22 cellular contexts compared by ENCODE assay signal in genomic region chr19:10491472-10492047, GRCh38. TPM values are rescaled to one million over a fixed set of nuclear protein-coding genes. Genes with fewer than 3 reads are reported as not detected.
DNase-seq lines count a peak whose midpoint lies in the region; ATAC-seq, FAIRE-seq and TF ChIP-seq lines count a peak whose summit lies in the region.
"Had no signal": no experiment of that assay in that cellular context is flagged by ENCODE, and none has a peak within 500 bp of the region (broad histone marks: within the 10 kb centered on the region; RNA-seq: fewer than 3 reads in every experiment).

No MANE protein-coding gene starts in this region.

- WGBS in thymus: 98% methylated on average over 43 of the region's 43 CpGs
- 97% methylated on average over 43 of the region's 43 CpGs for WGBS in mesenchymal stem cell

- H3K4ac ChIP-seq in mesenchymal stem cell (ENCODE audit: low read depth in 1 of 2, low read length in 2 of 2): no peak overlapping the region

- no peak overlapping the region for H2AFZ ChIP-seq in mesenchymal stem cell (ENCODE audit: low read depth, low read length)

- H3K36me3 Mint-ChIP-seq in Caco-2 (ENCODE audit: insufficient read depth, unreplicated experiment) (peaks cover 86% of the 10 kb centered on the region), WTC11 (peaks cover 46% of the 10 kb centered on the region)
- H3K36me3 Mint-ChIP-seq in activated T-helper 2 cell treated with anti-CD3 and anti-CD28 coated beads, Interferon-gamma antibody, Interleukin-2, Interleukin-4, amounts not matched to agents 10 μg/mL and 5 μg/mL and 100 μg/mL, durations not matched to agents 14 hours and 24 hours and 36 hours (ENCODE audit: low read depth): peaks cover 58% of the 10 kb centered on the region

- no peak overlapping the region for H3K27ac Mint-ChIP-seq in Caco-2 (ENCODE audit: unreplicated experiment)
- peak overlapping the region; percentile 63; the same call in 1 of the 2 replicates for H3K27ac Mint-ChIP-seq in WTC11
- H3K27ac Mint-ChIP-seq in activated T-helper 2 cell treated with anti-CD3 and anti-CD28 coated beads, Interferon-gamma antibody, Interleukin-2, Interleukin-4, amounts not matched to agents 10 μg/mL and 5 μg/mL and 100 μg/mL, durations not matched to agents 14 hours and 24 hours and 36 hours: no peak overlapping the region

- H3K4me3 ChIP-seq in Caco-2 (ENCODE audit: low read depth, low read length): no peak overlapping the region
- H3K4me3 ChIP-seq in kidney (ENCODE audit: low read length in 2 of 2): no peak overlapping the region
- H3K4me3 ChIP-seq in thymus (ENCODE audit: low read length): no peak overlapping the region
- no peak overlapping the region for H3K4me3 ChIP-seq in mesenchymal stem cell (ENCODE audit: insufficient read depth in 1 of 2, low read depth in 1 of 2, low read length in 2 of 2)
- H3K4me3 ChIP-seq: A549 had no signal

- no peak overlapping the region for H3K23ac ChIP-seq in mesenchymal stem cell (ENCODE audit: low read length in 2 of 2)

- POLR2A ChIA-PET in Caco-2 (lab: Charles Lee) (no interaction called here), WTC11 (lab: Charles Lee) (no interaction called here)

- H4K91ac ChIP-seq in mesenchymal stem cell (ENCODE audit: low read length): no peak overlapping the region

- DNase-seq in Caco-2 (no peak), WTC11 (ENCODE audit: low spot score) (no peak), kidney (peak; percentile 74), mesenchymal stem cell (no peak)
- no peak for DNase-seq in activated T-helper 2 cell treated with anti-CD3 and anti-CD28 coated beads, Interferon-gamma antibody, Interleukin-2, Interleukin-4, amounts not matched to agents 10 μg/mL and 5 μg/mL and 100 μg/mL, durations not matched to agents 14 hours and 24 hours and 36 hours (ENCODE audit: low spot score)
- DNase-seq: DMS79 treated with DMSO at 0.1 percent for 48 hours, NCI-H1105, NCI-H1436 treated with DMSO at 0.1 percent for 48 hours, NCI-H187 treated with DMSO at 0.1 percent for 48 hours, NCI-H2107, NCI-H774 had no signal

- H3K9me3 Mint-ChIP-seq in Caco-2 (ENCODE audit: unreplicated experiment) (no peaks in the 10 kb centered on the region), WTC11 (no peaks in the 10 kb centered on the region)
- no peaks in the 10 kb centered on the region for H3K9me3 Mint-ChIP-seq in activated T-helper 2 cell treated with anti-CD3 and anti-CD28 coated beads, Interferon-gamma antibody, Interleukin-2, Interleukin-4, amounts not matched to agents 10 μg/mL and 5 μg/mL and 100 μg/mL, durations not matched to agents 14 hours and 24 hours and 36 hours
- H3K9me3 Mint-ChIP-seq: CD8-positive, alpha-beta memory T cell had no signal

- BruUV-seq in Caco-2 (replicated peaks; lab: Mats Ljungman, UMichigan): TSS peak; percentile 26

- H3K4me2 ChIP-seq in mesenchymal stem cell (ENCODE audit: low read length, poor library complexity, severe bottlenecking): no peak overlapping the region
- H3K4me2 ChIP-seq: A549, SK-N-SH had no signal

- H3K36me3 ChIP-seq in Caco-2 (ENCODE audit: control insufficient read depth, insufficient read depth, low read length) (no peaks in the 10 kb centered on the region; the same call in none of the 2 replicates), kidney (ENCODE audit: control insufficient read depth in 1 of 2, insufficient read depth in 2 of 2, low read length in 2 of 2) (peaks cover 20 to 24% of the 10 kb centered on the region in 2 donors), thymus (ENCODE audit: control insufficient read depth, insufficient read depth) (peaks cover 52% of the 10 kb centered on the region), mesenchymal stem cell (ENCODE audit: control insufficient read depth in 1 of 2, insufficient read depth in 2 of 2, low read depth in 1 of 2, low read length in 2 of 2) (peaks cover 56 to 79% of the 10 kb centered on the region in 2 experiments)

- H3K4me1 ChIP-seq in Caco-2 (no peaks in the 10 kb centered on the region), kidney (ENCODE audit: control insufficient read depth in 1 of 2, insufficient read depth in 1 of 2, low read depth in 1 of 2, low read length in 2 of 2) (peaks cover 0 to under 1% of the 10 kb centered on the region in 2 donors), thymus (ENCODE audit: control insufficient read depth, insufficient read depth, low read length) (no peaks in the 10 kb centered on the region), mesenchymal stem cell (ENCODE audit: control insufficient read depth, insufficient read depth, low read depth, low read length) (peaks cover 5% of the 10 kb centered on the region)
- H3K4me1 ChIP-seq: A549 had no signal

- peaks cover 31% of the 10 kb centered on the region for H3K79me1 ChIP-seq in mesenchymal stem cell (replicated peaks; ENCODE audit: low read length, poor library complexity, severe bottlenecking)

- H4K8ac ChIP-seq in mesenchymal stem cell (ENCODE audit: low read length): no peak overlapping the region

- no peak overlapping the region for H2BK120ac ChIP-seq in mesenchymal stem cell (ENCODE audit: low read depth, low read length)

- no peaks in the 10 kb centered on the region for H3K27me3 Mint-ChIP-seq in Caco-2 (ENCODE audit: insufficient read depth, unreplicated experiment)
- no peaks in the 10 kb centered on the region for H3K27me3 Mint-ChIP-seq in WTC11 (ENCODE audit: low read depth)
- H3K27me3 Mint-ChIP-seq in activated T-helper 2 cell treated with anti-CD3 and anti-CD28 coated beads, Interferon-gamma antibody, Interleukin-2, Interleukin-4, amounts not matched to agents 10 μg/mL and 5 μg/mL and 100 μg/mL, durations not matched to agents 14 hours and 24 hours and 36 hours (ENCODE audit: low read depth): no peaks in the 10 kb centered on the region
- H3K27me3 Mint-ChIP-seq: CD8-positive, alpha-beta memory T cell had no signal

- no peak for FAIRE-seq in kidney (lab: Jason Lieb, UNC)
- FAIRE-seq: A549, GM12892, RCC 7860 had no signal

- no peak overlapping the region for H2BK5ac ChIP-seq in mesenchymal stem cell (ENCODE audit: low read depth, low read length, poor library complexity, severe bottlenecking)

- H3K27me3 ChIP-seq in Caco-2 (replicated peaks; ENCODE audit: control insufficient read depth, insufficient read depth, low read length) (no peaks in the 10 kb centered on the region), thymus (ENCODE audit: control insufficient read depth, insufficient read depth) (no peaks in the 10 kb centered on the region), mesenchymal stem cell (ENCODE audit: control insufficient read depth in 1 of 2, insufficient read depth in 1 of 2, low read length in 2 of 2) (no peaks in the 10 kb centered on the region)

- no peak overlapping the region for H2AK5ac ChIP-seq in mesenchymal stem cell (ENCODE audit: low read length, severe bottlenecking)

- ATAC-seq in WTC11: no peak
- ATAC-seq in GM18907 (IDR thresholded peaks at IDR 0.05; ENCODE audit: unreplicated experiment): no peak

- H2BK12ac ChIP-seq in mesenchymal stem cell (ENCODE audit: low read length in 2 of 2): no peak overlapping the region

- H3K9ac ChIP-seq in kidney (ENCODE audit: low read length in 2 of 2) (no peak overlapping the region), mesenchymal stem cell (ENCODE audit: low read length) (no peak overlapping the region)
- H3K9ac ChIP-seq: SK-N-SH had no signal

- no peaks in the 10 kb centered on the region for H3K9me3 ChIP-seq in Caco-2
- no peaks in the 10 kb centered on the region for H3K9me3 ChIP-seq in kidney (ENCODE audit: control insufficient read depth in 1 of 2, low read length in 2 of 2)
- no peaks in the 10 kb centered on the region for H3K9me3 ChIP-seq in thymus (ENCODE audit: control insufficient read depth)
- no peaks in the 10 kb centered on the region for H3K9me3 ChIP-seq in mesenchymal stem cell (ENCODE audit: control insufficient read depth, low read length)
- H3K9me3 ChIP-seq: A549, SK-N-SH had no signal

- intact Hi-C loops in Caco-2 (cut with micrococcal nuclease; ENCODE audit: unreplicated experiment) (no loop called here), kidney (cut with DNase I) (no loop called here)
- intact Hi-C loops in activated T-helper 2 cell treated with anti-CD3 and anti-CD28 coated beads, Interferon-gamma antibody, Interleukin-2, Interleukin-4, amounts not matched to agents 10 μg/mL and 5 μg/mL and 100 μg/mL, durations not matched to agents 14 hours and 24 hours and 36 hours (cut with micrococcal nuclease): no loop called here

- H3K4me1 Mint-ChIP-seq in Caco-2 (ENCODE audit: low read depth, unreplicated experiment) (no peaks in the 10 kb centered on the region), WTC11 (no peaks in the 10 kb centered on the region)
- peaks cover 4% of the 10 kb centered on the region for H3K4me1 Mint-ChIP-seq in activated T-helper 2 cell treated with anti-CD3 and anti-CD28 coated beads, Interferon-gamma antibody, Interleukin-2, Interleukin-4, amounts not matched to agents 10 μg/mL and 5 μg/mL and 100 μg/mL, durations not matched to agents 14 hours and 24 hours and 36 hours (ENCODE audit: low read depth)

- TF ChIP-seq CTCF in Caco-2 (IDR thresholded peaks at IDR 0.05; ENCODE audit: insufficient read depth in 1 of 2, low read depth in 1 of 2, low read length in 1 of 2, severe bottlenecking in 1 of 2, unreplicated experiment in 1 of 2) (no peak), WTC11 (IDR thresholded peaks at IDR 0.05) (no peak), kidney (IDR thresholded peaks at IDR 0.05; ENCODE audit: borderline replicate concordance, extremely low read depth, insufficient read depth) (no peak)

- H3K27ac ChIP-seq in kidney (ENCODE audit: low read depth in 2 of 2, low read length in 2 of 2) (no peak overlapping the region), thymus (ENCODE audit: low read depth) (peak overlapping the region; percentile 8), mesenchymal stem cell (ENCODE audit: low read length, poor library complexity, severe bottlenecking) (no peak overlapping the region)
- H3K27ac ChIP-seq: A549, C4-2B had no signal

- H3K4me3 Mint-ChIP-seq in Caco-2 (ENCODE audit: unreplicated experiment) (no peak overlapping the region), WTC11 (no peak overlapping the region)
- H3K4me3 Mint-ChIP-seq in activated T-helper 2 cell treated with anti-CD3 and anti-CD28 coated beads, Interferon-gamma antibody, Interleukin-2, Interleukin-4, amounts not matched to agents 10 μg/mL and 5 μg/mL and 100 μg/mL, durations not matched to agents 14 hours and 24 hours and 36 hours (ENCODE audit: low read depth): no peak overlapping the region
- H3K4me3 Mint-ChIP-seq: CD8-positive, alpha-beta memory T cell had no signal

- H3K14ac ChIP-seq in mesenchymal stem cell (ENCODE audit: low read length in 2 of 2): no peak overlapping the region

- CTCF ChIA-PET in Caco-2 (lab: Charles Lee): interaction anchor here (2.3 kb wide), 1 partner anchor 13 kb away, joined by 10 read pairs; no protein-coding TSS in a partner anchor
- CTCF ChIA-PET in WTC11 (lab: Charles Lee): interaction anchor here (0.9 to 1.7 kb wide), 9 partner anchors 8 to 208 kb away, joined by 3 to 12 read pairs (median 4); no protein-coding TSS in a partner anchor

- no peak overlapping the region for H2BK15ac ChIP-seq in mesenchymal stem cell (ENCODE audit: low read depth, poor library complexity, severe bottlenecking)

- H3K18ac ChIP-seq in mesenchymal stem cell (ENCODE audit: low read depth in 1 of 2, low read length in 2 of 2): no peak overlapping the region

RNA-seq across cellular contexts. Expression of gene KEAP1, which starts 11.6 kb away (rescaled TPM):
- 73.0 and 77.7 TPM in 2 replicates for total RNA-seq in Caco-2 (2022)
- total RNA-seq in WTC11 (2021): 65.1 to 74.9 TPM (median 68.7 TPM) in 3 replicates
- total RNA-seq in kidney: 60.8 TPM
- polyA plus RNA-seq in kidney (ENCODE audit: insufficient read depth, low read depth, low replicate concordance): 79.4 TPM
- polyA plus RNA-seq in thymus: 59.5 TPM
- total RNA-seq in activated T-helper 2 cell treated with anti-CD3 and anti-CD28 coated beads, Interferon-gamma antibody, Interleukin-2, Interleukin-4, amounts not matched to agents 10 μg/mL and 5 μg/mL and 100 μg/mL, durations not matched to agents 14 hours and 24 hours and 36 hours: 75.2 and 76.1 TPM in 2 replicates
- 40.1 TPM for polyA plus RNA-seq in mesenchymal stem cell (2013, experiment 1 of 2)
- polyA plus RNA-seq in mesenchymal stem cell (2013, experiment 2 of 2): 37.6 TPM

RNA-seq across cellular contexts. Expression of gene S1PR5, which starts 25.7 kb away (rescaled TPM):
- total RNA-seq in Caco-2 (2022) (0.57 and 0.67 TPM in 2 replicates), WTC11 (2021) (3.8 to 5.4 TPM (median 4.1 TPM) in 3 replicates), kidney (0.69 TPM)
- polyA plus RNA-seq in kidney (ENCODE audit: insufficient read depth, low read depth, low replicate concordance) (0.84 TPM), thymus (4.2 TPM)
- total RNA-seq in activated T-helper 2 cell treated with anti-CD3 and anti-CD28 coated beads, Interferon-gamma antibody, Interleukin-2, Interleukin-4, amounts not matched to agents 10 μg/mL and 5 μg/mL and 100 μg/mL, durations not matched to agents 14 hours and 24 hours and 36 hours: 0.23 TPM in 1 of 2 replicates, not detected in the other
- 5.2 TPM for polyA plus RNA-seq in mesenchymal stem cell (2013, experiment 1 of 2)
- polyA plus RNA-seq in mesenchymal stem cell (2013, experiment 2 of 2): 5.2 TPM
- total RNA-seq: Calu3, LHCN-M2, MCF 10A had no signal

RNA-seq across cellular contexts. Expression of gene ATG4D, which starts 52.1 kb away (rescaled TPM):
- total RNA-seq in Caco-2 (2022) (34.3 and 34.6 TPM in 2 replicates), WTC11 (2021) (50.3 to 59.4 TPM (median 53.8 TPM) in 3 replicates), kidney (32.7 TPM)
- polyA plus RNA-seq in kidney (ENCODE audit: insufficient read depth, low read depth, low replicate concordance) (91.7 TPM), thymus (54.0 TPM)
- 34.1 and 37.2 TPM in 2 replicates for total RNA-seq in activated T-helper 2 cell treated with anti-CD3 and anti-CD28 coated beads, Interferon-gamma antibody, Interleukin-2, Interleukin-4, amounts not matched to agents 10 μg/mL and 5 μg/mL and 100 μg/mL, durations not matched to agents 14 hours and 24 hours and 36 hours
- polyA plus RNA-seq in mesenchymal stem cell (2013, experiment 1 of 2): 15.9 TPM
- polyA plus RNA-seq in mesenchymal stem cell (2013, experiment 2 of 2): 16.0 TPM
